ENCODE assay signal across 1 cellular context in the genomic region with DNA sequence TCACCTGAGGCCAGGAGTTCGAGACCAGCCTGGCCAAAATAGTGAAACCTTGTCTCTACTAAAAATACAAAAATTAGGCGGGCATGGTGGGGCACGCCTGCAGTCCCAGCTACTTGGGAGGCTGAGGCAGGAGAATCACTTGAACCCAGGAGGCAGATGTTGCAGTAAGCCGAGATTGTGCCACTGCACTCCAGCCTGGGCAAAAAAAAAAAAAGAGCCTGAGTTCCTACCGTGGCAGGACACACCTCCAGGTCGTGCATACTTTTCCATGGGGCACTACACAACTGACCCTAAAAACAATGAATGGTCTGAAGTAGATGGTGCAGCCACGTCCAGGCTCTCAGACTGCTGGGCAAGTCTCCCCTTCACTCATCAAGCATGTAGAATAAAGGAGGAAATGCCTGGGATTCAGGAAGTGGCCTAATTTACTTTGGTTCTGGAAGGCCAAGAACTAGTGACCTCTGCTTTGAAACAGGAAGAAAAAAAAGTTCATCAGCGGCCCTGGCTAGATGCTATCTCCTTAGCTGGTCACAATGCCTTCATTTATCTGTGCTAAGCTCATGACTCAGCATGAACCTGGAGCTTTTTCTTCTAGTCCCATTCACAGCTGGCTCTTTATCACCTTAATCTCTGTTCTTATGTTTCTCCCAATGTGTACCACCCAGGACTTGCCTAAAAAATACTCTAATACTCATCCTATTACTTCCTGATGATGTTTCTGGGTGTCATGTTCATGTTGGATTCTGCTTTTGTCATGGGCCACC.
A peak's percentile ranks its signal among the peaks of the same experiment; 100 is the strongest.
TF ChIP-seq lines count a peak whose summit lies in the region.

No MANE protein-coding gene starts in this region.

TF ChIP-seq in K562, 482 proteins besides CTCF, POLR2A, EP300 and RAD21 (continued from another document and continues in another):
- TF ChIP-seq, protein P1, sequence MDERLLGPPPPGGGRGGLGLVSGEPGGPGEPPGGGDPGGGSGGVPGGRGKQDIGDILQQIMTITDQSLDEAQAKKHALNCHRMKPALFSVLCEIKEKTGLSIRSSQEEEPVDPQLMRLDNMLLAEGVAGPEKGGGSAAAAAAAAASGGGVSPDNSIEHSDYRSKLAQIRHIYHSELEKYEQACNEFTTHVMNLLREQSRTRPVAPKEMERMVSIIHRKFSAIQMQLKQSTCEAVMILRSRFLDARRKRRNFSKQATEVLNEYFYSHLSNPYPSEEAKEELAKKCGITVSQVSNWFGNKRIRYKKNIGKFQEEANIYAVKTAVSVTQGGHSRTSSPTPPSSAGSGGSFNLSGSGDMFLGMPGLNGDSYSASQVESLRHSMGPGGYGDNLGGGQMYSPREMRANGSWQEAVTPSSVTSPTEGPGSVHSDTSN (CRISPR knock-in tag; IDR thresholded peaks at IDR 0.05; ENCODE audit: low read depth): no peak
- TF ChIP-seq, protein P1 (tag; conservative IDR thresholded peaks at IDR 0.05; ENCODE audit: low read depth): peak; percentile 53; the same call in 1 of the 2 replicates
- TF ChIP-seq ZBTB1 (CRISPR knock-in tag; IDR thresholded peaks at IDR 0.05; ENCODE audit: borderline replicate concordance, low read depth) (no peak), ZFP1 (CRISPR knock-in tag; IDR thresholded peaks at IDR 0.05) (no peak), TAF7 (tag; IDR thresholded peaks at IDR 0.05) (no peak), XRCC4 (IDR thresholded peaks at IDR 0.05; ENCODE audit: extremely low read depth, insufficient read depth, insufficient read length) (no peak), ZFP91 (CRISPR knock-in tag; IDR thresholded peaks at IDR 0.05) (no peak), BRF1 (IDR thresholded peaks at IDR 0.05; ENCODE audit: borderline replicate concordance, extremely low read depth, insufficient read length) (no peak), MTA1 (IDR thresholded peaks at IDR 0.05; ENCODE audit: borderline replicate concordance) (peak; percentile 63; the same call in 1 of the 2 replicates), KHSRP (IDR thresholded peaks at IDR 0.05) (no peak), MCM7 (IDR thresholded peaks at IDR 0.05) (no peak), EHMT2 (IDR thresholded peaks at IDR 0.05) (no peak), RBM34 (IDR thresholded peaks at IDR 0.05; ENCODE audit: borderline replicate concordance, insufficient read depth, low read length) (no peak), CEBPZ (IDR thresholded peaks at IDR 0.05; ENCODE audit: borderline replicate concordance, low read depth, low read length) (no peak), ZNF280A (IDR thresholded peaks at IDR 0.05; ENCODE audit: low read depth, partially characterized antibody) (no peak), NONO (IDR thresholded peaks at IDR 0.05; ENCODE audit: low read depth in 2 of 2, low read length in 1 of 2) (no peak), ZC3H11A (IDR thresholded peaks at IDR 0.05; ENCODE audit: low read depth, low read length) (no peak), HDAC8 (tag; IDR thresholded peaks at IDR 0.05) (no peak), PYGO2 (tag; IDR thresholded peaks at IDR 0.05) (no peak), SP2 (IDR thresholded peaks at IDR 0.05; ENCODE audit: extremely low read depth, low read depth, low read length, poor library complexity, severe bottlenecking) (no peak), MIER1 (IDR thresholded peaks at IDR 0.05; ENCODE audit: low read depth) (no peak), FOXA1 (IDR thresholded peaks at IDR 0.05; ENCODE audit: borderline replicate concordance) (no peak), CHCHD3 (CRISPR knock-in tag; IDR thresholded peaks at IDR 0.05) (no peak), BRD9 (IDR thresholded peaks at IDR 0.05; ENCODE audit: low read depth, partially characterized antibody) (no peak), ZNF282 (CRISPR knock-in tag; IDR thresholded peaks at IDR 0.05) (no peak), ETS2 (tag; IDR thresholded peaks at IDR 0.05; ENCODE audit: borderline replicate concordance, poor library complexity, severe bottlenecking) (no peak), SMARCA5 (IDR thresholded peaks at IDR 0.05) (no peak), ZNF197 (CRISPR knock-in tag; IDR thresholded peaks at IDR 0.05; ENCODE audit: low read depth) (0 out of 2 replicates have a peak, but pooled peaks have one; percentile 41), PHB (CRISPR knock-in tag; IDR thresholded peaks at IDR 0.05) (no peak), YBX1 (IDR thresholded peaks at IDR 0.05) (no peak), BCOR (IDR thresholded peaks at IDR 0.05) (no peak), ZEB2 (IDR thresholded peaks at IDR 0.05) (peak; percentile 76), FIP1L1 (IDR thresholded peaks at IDR 0.05; ENCODE audit: low read depth, low read length, poor library complexity, severe bottlenecking) (no peak), PPARD (CRISPR knock-in tag; IDR thresholded peaks at IDR 0.05) (no peak), YY1 (IDR thresholded peaks at IDR 0.05; ENCODE audit: borderline replicate concordance in 1 of 3, control insufficient read depth in 1 of 3, extremely low read depth in 1 of 3, insufficient read depth in 3 of 3, insufficient read length in 1 of 3, insufficient replicate concordance in 2 of 3, low read depth in 1 of 3, low read length in 2 of 3) (no peak), HNRNPH1 (optimal IDR thresholded peaks at IDR 0.05; ENCODE audit: low read depth, low read length) (no peak)
- TF ChIP-seq, protein P2, sequence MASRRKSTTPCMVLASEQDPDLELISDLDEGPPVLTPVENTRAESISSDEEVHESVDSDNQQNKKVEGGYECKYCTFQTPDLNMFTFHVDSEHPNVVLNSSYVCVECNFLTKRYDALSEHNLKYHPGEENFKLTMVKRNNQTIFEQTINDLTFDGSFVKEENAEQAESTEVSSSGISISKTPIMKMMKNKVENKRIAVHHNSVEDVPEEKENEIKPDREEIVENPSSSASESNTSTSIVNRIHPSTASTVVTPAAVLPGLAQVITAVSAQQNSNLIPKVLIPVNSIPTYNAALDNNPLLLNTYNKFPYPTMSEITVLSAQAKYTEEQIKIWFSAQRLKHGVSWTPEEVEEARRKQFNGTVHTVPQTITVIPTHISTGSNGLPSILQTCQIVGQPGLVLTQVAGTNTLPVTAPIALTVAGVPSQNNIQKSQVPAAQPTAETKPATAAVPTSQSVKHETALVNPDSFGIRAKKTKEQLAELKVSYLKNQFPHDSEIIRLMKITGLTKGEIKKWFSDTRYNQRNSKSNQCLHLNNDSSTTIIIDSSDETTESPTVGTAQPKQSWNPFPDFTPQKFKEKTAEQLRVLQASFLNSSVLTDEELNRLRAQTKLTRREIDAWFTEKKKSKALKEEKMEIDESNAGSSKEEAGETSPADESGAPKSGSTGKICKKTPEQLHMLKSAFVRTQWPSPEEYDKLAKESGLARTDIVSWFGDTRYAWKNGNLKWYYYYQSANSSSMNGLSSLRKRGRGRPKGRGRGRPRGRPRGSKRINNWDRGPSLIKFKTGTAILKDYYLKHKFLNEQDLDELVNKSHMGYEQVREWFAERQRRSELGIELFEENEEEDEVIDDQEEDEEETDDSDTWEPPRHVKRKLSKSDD (conservative IDR thresholded peaks at IDR 0.05; ENCODE audit: low read length): no peak
- TF ChIP-seq, protein P3, sequence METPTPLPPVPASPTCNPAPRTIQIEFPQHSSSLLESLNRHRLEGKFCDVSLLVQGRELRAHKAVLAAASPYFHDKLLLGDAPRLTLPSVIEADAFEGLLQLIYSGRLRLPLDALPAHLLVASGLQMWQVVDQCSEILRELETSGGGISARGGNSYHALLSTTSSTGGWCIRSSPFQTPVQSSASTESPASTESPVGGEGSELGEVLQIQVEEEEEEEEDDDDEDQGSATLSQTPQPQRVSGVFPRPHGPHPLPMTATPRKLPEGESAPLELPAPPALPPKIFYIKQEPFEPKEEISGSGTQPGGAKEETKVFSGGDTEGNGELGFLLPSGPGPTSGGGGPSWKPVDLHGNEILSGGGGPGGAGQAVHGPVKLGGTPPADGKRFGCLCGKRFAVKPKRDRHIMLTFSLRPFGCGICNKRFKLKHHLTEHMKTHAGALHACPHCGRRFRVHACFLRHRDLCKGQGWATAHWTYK (CRISPR knock-in tag; IDR thresholded peaks at IDR 0.05): no peak
- TF ChIP-seq, protein P4, sequence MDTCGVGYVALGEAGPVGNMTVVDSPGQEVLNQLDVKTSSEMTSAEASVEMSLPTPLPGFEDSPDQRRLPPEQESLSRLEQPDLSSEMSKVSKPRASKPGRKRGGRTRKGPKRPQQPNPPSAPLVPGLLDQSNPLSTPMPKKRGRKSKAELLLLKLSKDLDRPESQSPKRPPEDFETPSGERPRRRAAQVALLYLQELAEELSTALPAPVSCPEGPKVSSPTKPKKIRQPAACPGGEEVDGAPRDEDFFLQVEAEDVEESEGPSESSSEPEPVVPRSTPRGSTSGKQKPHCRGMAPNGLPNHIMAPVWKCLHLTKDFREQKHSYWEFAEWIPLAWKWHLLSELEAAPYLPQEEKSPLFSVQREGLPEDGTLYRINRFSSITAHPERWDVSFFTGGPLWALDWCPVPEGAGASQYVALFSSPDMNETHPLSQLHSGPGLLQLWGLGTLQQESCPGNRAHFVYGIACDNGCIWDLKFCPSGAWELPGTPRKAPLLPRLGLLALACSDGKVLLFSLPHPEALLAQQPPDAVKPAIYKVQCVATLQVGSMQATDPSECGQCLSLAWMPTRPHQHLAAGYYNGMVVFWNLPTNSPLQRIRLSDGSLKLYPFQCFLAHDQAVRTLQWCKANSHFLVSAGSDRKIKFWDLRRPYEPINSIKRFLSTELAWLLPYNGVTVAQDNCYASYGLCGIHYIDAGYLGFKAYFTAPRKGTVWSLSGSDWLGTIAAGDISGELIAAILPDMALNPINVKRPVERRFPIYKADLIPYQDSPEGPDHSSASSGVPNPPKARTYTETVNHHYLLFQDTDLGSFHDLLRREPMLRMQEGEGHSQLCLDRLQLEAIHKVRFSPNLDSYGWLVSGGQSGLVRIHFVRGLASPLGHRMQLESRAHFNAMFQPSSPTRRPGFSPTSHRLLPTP (IDR thresholded peaks at IDR 0.05; ENCODE audit: borderline replicate concordance, extremely low read depth, insufficient read length): no peak
